ENCODE assay signal across 8 cellular contexts in genomic region chr3:136250862-136251460, GRCh38. TPM values are rescaled to one million over a fixed set of nuclear protein-coding genes. Genes with fewer than 3 reads are reported as not detected.
DNase-seq lines count a peak whose midpoint lies in the region; ATAC-seq and TF ChIP-seq lines count a peak whose summit lies in the region.

No MANE protein-coding gene starts in this region.

- peak overlapping the region; percentile 89 for H3K27ac ChIP-seq in angular gyrus (ENCODE audit: low read depth, low read length)

- POLR2A ChIA-PET in AG04449 (lab: Yijun Ruan, JAX): interaction anchor here (1.3 kb wide), 1 partner anchor 54 kb away, joined by 3 read pairs; the partner anchor contains the start of gene MSL2

- H3K4me3 ChIP-seq in AG04449 (ENCODE audit: low read depth, low read length): peak overlapping the region; percentile 82

- ATAC-seq in GM18511 (IDR thresholded peaks at IDR 0.05; ENCODE audit: unreplicated experiment) (peak; percentile 16), left ventricle myocardium superior (peak; percentile 64), HG02610 (IDR thresholded peaks at IDR 0.05; ENCODE audit: unreplicated experiment) (no peak)

- TF ChIP-seq CTCF in AG04449 (IDR thresholded peaks at IDR 0.05; ENCODE audit: insufficient read depth, low read length, missing control alignments): peak; percentile 34

- CTCF ChIA-PET in AG04449 (lab: Yijun Ruan, JAX): interaction anchor here (0.6 to 4.1 kb wide), 14 partner anchors 9 to 501 kb away, joined by 3 to 21 read pairs (median 4); partner anchors contain the start of genes MSL2 and STAG1

- DNase-seq in AG04449 (ENCODE audit: low read depth, low spot score): no peak
- DNase-seq in KBM-7: peak; percentile 81
- peak; percentile 91 for DNase-seq in RPMI8226
- DNase-seq in left ventricle myocardium superior: peak; percentile 72
- DNase-seq in posterior cingulate gyrus: peak; percentile 57 to 96 (median 76)

- in situ Hi-C loops in KBM-7 (cut with MboI; ENCODE audit: low pct_unique_long_range_greater_than_20kb, low sequenced_read_pairs): no loop called here

- intact Hi-C loops in left ventricle myocardium superior (cut with micrococcal nuclease): loop anchor here (10.0 kb wide), 2 partner anchors 46 to 156 kb away; no protein-coding TSS in a partner anchor
- intact Hi-C loops in posterior cingulate gyrus (cut with DNase I): loop anchor here (1.0 to 5.0 kb wide), 3 partner anchors 54 to 501 kb away; partner anchors contain the start of genes MSL2 and STAG1

RNA-seq across cellular contexts. Expression of gene PCCB, which starts 0.8 kb away (rescaled TPM):
- 100 TPM for total RNA-seq in left ventricle myocardium superior

RNA-seq across cellular contexts. Expression of gene MSL2, which starts 54.8 kb away (rescaled TPM):
- 23.2 TPM for total RNA-seq in left ventricle myocardium superior
